In the genomic region with DNA sequence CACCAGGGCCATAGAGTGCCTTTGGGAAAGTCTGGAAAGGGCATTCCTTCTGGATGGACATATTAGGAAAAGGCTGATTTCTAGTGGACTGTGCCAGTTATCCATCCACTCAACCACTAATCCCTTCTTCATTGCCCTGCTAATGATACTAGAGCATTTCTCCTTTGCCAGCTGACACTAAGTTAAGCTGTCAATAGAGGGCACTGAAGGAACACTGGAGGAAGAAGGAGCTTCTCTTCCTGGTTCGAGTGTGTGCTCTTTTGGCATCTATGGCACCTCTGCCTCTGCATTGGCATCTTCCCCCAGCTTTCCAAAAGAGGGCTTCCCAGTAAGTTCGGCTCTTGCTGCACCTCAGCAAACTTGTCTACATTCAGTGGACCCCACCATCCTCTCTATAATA, we compare ENCODE assay signal across 9 cellular contexts.
A peak's percentile ranks its signal among the peaks of the same experiment; 100 is the strongest.
DNase-seq lines count a peak whose midpoint lies in the region; ATAC-seq and TF ChIP-seq lines count a peak whose summit lies in the region.
"Had no signal": no experiment of that assay in that cellular context is flagged by ENCODE, and none has a peak within 500 bp of the region (broad histone marks: within the 10 kb centered on the region; RNA-seq: fewer than 3 reads in every experiment).

No MANE protein-coding gene starts in this region.

- H3K9me3 ChIP-seq in colonic mucosa: no peaks in the 10 kb centered on the region
- no peaks in the 10 kb centered on the region for H3K9me3 ChIP-seq in smooth muscle cell (replicated peaks; ENCODE audit: low read depth)
- no peaks in the 10 kb centered on the region for H3K9me3 ChIP-seq in effector memory CD4-positive, alpha-beta T cell (ENCODE audit: control insufficient read depth, low read length)

- 43% methylated on average over 2 of the region's 2 CpGs for WGBS in smooth muscle cell (ENCODE audit: low lambda C conversion rate)

- H3K9ac ChIP-seq in colonic mucosa (ENCODE audit: low read depth in 2 of 2, low read length in 2 of 2): no peak overlapping the region
- H3K9ac ChIP-seq in smooth muscle cell (ENCODE audit: low read depth): no peak overlapping the region

- peak; percentile 81 for ATAC-seq in GM19023 (IDR thresholded peaks at IDR 0.05; ENCODE audit: unreplicated experiment)
- ATAC-seq in HG03175 (IDR thresholded peaks at IDR 0.05; ENCODE audit: unreplicated experiment): peak; percentile 74

- TF ChIP-seq CTCF in colonic mucosa (IDR thresholded peaks at IDR 0.05) (peak; percentile 13), smooth muscle cell (IDR thresholded peaks at IDR 0.05; ENCODE audit: borderline replicate concordance, insufficient read depth, poor library complexity, severe bottlenecking) (peak; percentile 18)

- H3K36me3 ChIP-seq in colonic mucosa (no peaks in the 10 kb centered on the region), smooth muscle cell (ENCODE audit: low read depth) (no peaks in the 10 kb centered on the region)
- no peaks in the 10 kb centered on the region for H3K36me3 ChIP-seq in effector memory CD4-positive, alpha-beta T cell (ENCODE audit: control insufficient read depth, insufficient read depth, low read length)

- no peaks in the 10 kb centered on the region for H3K79me2 ChIP-seq in smooth muscle cell (ENCODE audit: low read depth)

- H3K4me3 ChIP-seq in colonic mucosa (no peak overlapping the region), smooth muscle cell (no peak overlapping the region)
- no peak overlapping the region for H3K4me3 ChIP-seq in effector memory CD4-positive, alpha-beta T cell (ENCODE audit: insufficient read depth, low read depth, low read length, poor library complexity, severe bottlenecking)
- H3K4me3 ChIP-seq: lung had no signal

- no peak overlapping the region for H2AFZ ChIP-seq in smooth muscle cell (ENCODE audit: low read depth)

- H3K27ac ChIP-seq in colonic mucosa (no peak overlapping the region), smooth muscle cell (ENCODE audit: low read depth) (no peak overlapping the region)
- H3K27ac ChIP-seq in effector memory CD4-positive, alpha-beta T cell (ENCODE audit: insufficient read depth, low read length, poor library complexity, severe bottlenecking): no peak overlapping the region

- DNase-seq in COLO668 (lab: John Stamatoyannopoulos, UW; ENCODE audit: unreplicated experiment) (peak; percentile 2), NCI-H460 (ENCODE audit: extremely low read depth, low read depth) (peak; percentile 44), colonic mucosa (peak; percentile 23), smooth muscle cell (lab: John Stamatoyannopoulos, UW; ENCODE audit: unreplicated experiment) (no peak), SHP77 (lab: John Stamatoyannopoulos, UW) (no peak)
- DNase-seq in effector memory CD4-positive, alpha-beta T cell: no peak

- no peaks in the 10 kb centered on the region for H3F3A ChIP-seq in smooth muscle cell (ENCODE audit: low read depth)

- no peaks in the 10 kb centered on the region for H3K4me1 ChIP-seq in colonic mucosa
- H3K4me1 ChIP-seq in smooth muscle cell (ENCODE audit: low read depth): no peaks in the 10 kb centered on the region
- H3K4me1 ChIP-seq in effector memory CD4-positive, alpha-beta T cell (ENCODE audit: control insufficient read depth, insufficient read depth, low read length, poor library complexity, severe bottlenecking): no peaks in the 10 kb centered on the region

- H3K27me3 ChIP-seq in colonic mucosa (no peaks in the 10 kb centered on the region), smooth muscle cell (ENCODE audit: low read depth) (no peaks in the 10 kb centered on the region)
- no peaks in the 10 kb centered on the region for H3K27me3 ChIP-seq in effector memory CD4-positive, alpha-beta T cell (replicated peaks; ENCODE audit: control insufficient read depth, insufficient read depth, low read length, poor library complexity, severe bottlenecking)

- intact Hi-C loops in colonic mucosa (cut with DNase I): no loop called here

- no peak overlapping the region for H3K4me2 ChIP-seq in smooth muscle cell

- H4K20me1 ChIP-seq in smooth muscle cell (ENCODE audit: low read depth): no peaks in the 10 kb centered on the region

Comparison
In these comparisons a context has a peak if more than half of its experiments do, and no peak if none do; other contexts are left out.
1. DNase-seq: peak in COLO668 (single experiment), NCI-H460 (single experiment) and colonic mucosa (single experiment); none in smooth muscle cell (single experiment), effector memory CD4-positive, alpha-beta T cell (0 of 3) and SHP77 (0 of 2).